9 cellular contexts compared by ENCODE assay signal in genomic region chr1:196372896-196373536, GRCh38.
DNase-seq lines count a peak whose midpoint lies in the region; ATAC-seq and TF ChIP-seq lines count a peak whose summit lies in the region.
"Had no signal": no experiment of that assay in that cellular context is flagged by ENCODE, and none has a peak within 500 bp of the region (broad histone marks: within the 10 kb centered on the region; RNA-seq: fewer than 3 reads in every experiment).

No MANE protein-coding gene starts in this region.

- peak; percentile 94 for ATAC-seq in GM19035 (IDR thresholded peaks at IDR 0.05; ENCODE audit: unreplicated experiment)
- ATAC-seq in HG03196 (IDR thresholded peaks at IDR 0.05; ENCODE audit: unreplicated experiment): peak; percentile 79
- ATAC-seq in gastroesophageal sphincter: no peak
- no peak for ATAC-seq in left colon

- intact Hi-C loops in left colon (cut with DNase I, micrococcal nuclease): no loop called here

- in situ Hi-C loops in Caki2 (cut with HindIII; ENCODE audit: low pct_unique_long_range_greater_than_20kb, low sequenced_read_pairs) (no loop called here), SK-MEL-5 (cut with HindIII; ENCODE audit: low pct_unique_long_range_greater_than_20kb, low sequenced_read_pairs) (no loop called here)

- WGBS in gastroesophageal sphincter (ENCODE audit: low coverage in 1 of 2), 2 donors: 80 to 84% methylated on average over 2 of the region's 2 CpGs

- peak in 3 of 4 experiments; percentile 10 to 36 (median 16) for TF ChIP-seq CTCF in gastroesophageal sphincter (IDR thresholded peaks at IDR 0.05)

- H3K4me3 ChIP-seq in gastroesophageal sphincter: no peak overlapping the region
- H3K4me3 ChIP-seq: skin epidermis had no signal

- no peak for TF ChIP-seq EP300 in gastroesophageal sphincter (IDR thresholded peaks at IDR 0.05)

- H3K36me3 ChIP-seq in gastroesophageal sphincter: no peaks in the 10 kb centered on the region

- DNase-seq in Caki2 (ENCODE audit: low read depth) (peak; percentile 11), SK-MEL-5 (ENCODE audit: low read depth, low spot score) (peak; percentile 56), GDM1 (lab: John Stamatoyannopoulos, UW) (no peak), NCI-H446 treated with DMSO at 0.1 percent for 48 hours (lab: John Stamatoyannopoulos, UW) (no peak), left colon (no peak)

- H3K27me3 ChIP-seq in gastroesophageal sphincter: no peaks in the 10 kb centered on the region

- no peak overlapping the region for H3K27ac ChIP-seq in gastroesophageal sphincter
- H3K27ac ChIP-seq: skin epidermis had no signal

- TF ChIP-seq POLR2A in gastroesophageal sphincter (IDR thresholded peaks at IDR 0.05): no peak

- no peaks in the 10 kb centered on the region for H3K9me3 ChIP-seq in gastroesophageal sphincter

- H3K4me1 ChIP-seq in gastroesophageal sphincter: no peaks in the 10 kb centered on the region

Comparison
In these comparisons a context has a peak if more than half of its experiments do, and no peak if none do; other contexts are left out.
1. DNase-seq: peak in Caki2 (single experiment) and SK-MEL-5 (single experiment); none in GDM1 (single experiment), NCI-H446 treated with DMSO at 0.1 percent for 48 hours (single experiment) and left colon (0 of 2).
2. ATAC-seq: peak in GM19035 (single experiment) and HG03196 (single experiment); none in gastroesophageal sphincter (single experiment) and left colon (single experiment).